Comparison of ENCODE assay signal across 28 cellular contexts in the genomic region with DNA sequence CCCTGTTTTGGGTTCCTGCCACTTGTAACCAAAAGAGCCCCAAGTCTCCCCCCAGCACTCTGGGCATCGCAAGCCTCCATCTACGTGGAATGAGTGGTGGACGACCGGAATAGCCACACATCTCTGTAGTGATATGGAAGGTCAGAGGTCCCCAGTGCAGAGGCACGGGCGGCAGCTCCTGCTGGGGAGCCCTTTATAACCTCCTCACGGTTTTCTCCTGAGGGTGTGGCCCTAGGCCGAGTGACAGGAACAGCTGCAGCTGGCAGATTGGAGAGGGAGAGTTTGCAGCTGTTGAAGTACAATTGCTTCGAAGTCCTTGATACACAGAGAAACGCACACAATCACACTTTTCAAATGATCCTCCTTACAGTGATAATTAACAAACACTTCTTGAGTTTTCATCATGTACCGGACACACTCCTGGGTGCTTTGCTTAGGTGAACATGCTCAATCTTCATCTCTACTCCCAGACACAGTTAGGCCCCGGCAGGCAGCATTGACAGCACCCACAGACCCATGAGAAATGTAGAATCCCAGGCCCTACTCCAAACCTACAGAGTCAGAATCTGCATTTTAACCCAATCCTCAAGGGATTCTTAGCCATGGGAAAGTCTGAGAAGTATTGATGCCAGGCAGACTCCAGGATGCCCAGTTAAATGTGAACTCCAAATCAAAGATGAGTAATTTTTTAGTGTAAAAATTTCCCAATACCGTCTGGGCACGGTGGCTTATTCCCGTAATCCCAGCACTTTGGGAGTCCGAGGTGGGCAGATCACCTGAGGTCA. TPM values are rescaled to one million over a fixed set of nuclear protein-coding genes. Genes with fewer than 3 reads are reported as not detected.
DNase-seq lines count a peak whose midpoint lies in the region; ATAC-seq, FAIRE-seq and TF ChIP-seq lines count a peak whose summit lies in the region.
"Had no signal": no experiment of that assay in that cellular context is flagged by ENCODE, and none has a peak within 500 bp of the region (broad histone marks: within the 10 kb centered on the region; RNA-seq: fewer than 3 reads in every experiment).

No MANE protein-coding gene starts in this region.

- H3K27ac ChIP-seq in BLaER1 treated with 17β-estradiol and CSF1 and Interleukin-3, amounts not matched to agents 10 nM and 100 nM = peak overlapping the region in 9 of 11 experiments; percentile 13 to 87 (median 77); a peak in 17 of 22 replicates
- H3K27ac ChIP-seq in K562 (ENCODE audit: extremely low read depth, low read depth, low read length) (0 out of 3 replicates have a peak overlapping the region, but pooled peaks have one; percentile 39), neural progenitor cell (no peak overlapping the region), brain microvascular endothelial cell (no peak overlapping the region)
- H3K27ac ChIP-seq: sigmoid colon, suprapubic skin, uterus had no signal

- in situ Hi-C loops in K562 (cut with MboI) (loop anchor here (25.0 kb wide), 1 partner anchor 964 kb away; the partner anchor contains the start of genes DNAAF3 and TNNI3), brain microvascular endothelial cell (cut with HindIII; ENCODE audit: low pct_ligation_motif_present, low sequenced_read_pairs) (no loop called here)

- H3K36me3 ChIP-seq in BLaER1 treated with 17β-estradiol and CSF1 and Interleukin-3, amounts not matched to agents 10 nM and 100 nM = no peaks in the 10 kb centered on the region
- H3K36me3 ChIP-seq in K562 (ENCODE audit: control insufficient read depth, insufficient read depth, low read length) = no peaks in the 10 kb centered on the region
- H3K36me3 ChIP-seq in neural progenitor cell = no peaks in the 10 kb centered on the region
- H3K36me3 ChIP-seq in brain microvascular endothelial cell (replicated peaks) = no peaks in the 10 kb centered on the region
- H3K36me3 ChIP-seq: pancreas, sigmoid colon, suprapubic skin, uterus had no signal

- H3K27me3 ChIP-seq in BLaER1 treated with 17β-estradiol and CSF1 and Interleukin-3, amounts not matched to agents 10 nM and 100 nM = no peaks in the 10 kb centered on the region
- no peaks in the 10 kb centered on the region for H3K27me3 ChIP-seq in K562 (ENCODE audit: control insufficient read depth in 2 of 2, insufficient read depth in 2 of 2, low read length in 2 of 2)
- H3K27me3 ChIP-seq in neural progenitor cell = no peaks in the 10 kb centered on the region
- no peaks in the 10 kb centered on the region for H3K27me3 ChIP-seq in brain microvascular endothelial cell (replicated peaks)
- H3K27me3 ChIP-seq: pancreas, sigmoid colon, suprapubic skin, uterus had no signal

- H4K20me1 ChIP-seq in BLaER1 treated with 17β-estradiol and CSF1 and Interleukin-3, amounts not matched to agents 10 nM and 100 nM = no peaks in the 10 kb centered on the region
- H4K20me1 ChIP-seq in K562 (replicated peaks; ENCODE audit: control insufficient read depth, insufficient read depth, low read length) (no peaks in the 10 kb centered on the region), neural progenitor cell (ENCODE audit: low read depth) (no peaks in the 10 kb centered on the region)

- DNase-seq in LHCN-M2 (ENCODE audit: low read depth) (peak; percentile 98), K562 (ENCODE audit: extremely low read depth in 1 of 4, low spot score in 3 of 4) (peak; percentile 73 to 92 (median 82)), neural progenitor cell (ENCODE audit: low spot score) (no peak), brain microvascular endothelial cell (no peak), cardiac septum (ENCODE audit: low spot score) (no peak)
- DNase-seq: activated CD8-positive, alpha-beta T cell treated with anti-CD3 and anti-CD28 coated beads for 36 hours; activated gamma-delta T cell; CD4-positive, CD25-positive, alpha-beta regulatory T cell; DMS153; HFFc6; NCI-H1092 treated with DMSO at 0.1 percent for 48 hours; NCI-H510A; sigmoid colon; stimulated activated CD4-positive, alpha-beta T cell treated with anti-CD3 and anti-CD28 coated beads, Interleukin-2, amount 100 ng/mL, for 24 hours; T-helper 9 cell; uterus had no signal

- H3K4me2 ChIP-seq in BLaER1 treated with 17β-estradiol and CSF1 and Interleukin-3, amounts not matched to agents 10 nM and 100 nM = peak overlapping the region; percentile 46 to 85 (median 73); a peak in 21 of 22 replicates
- H3K4me2 ChIP-seq in K562 (ENCODE audit: insufficient read depth, low read length) (peak overlapping the region; percentile 50), neural progenitor cell (peak overlapping the region; percentile 31)

- H3K4me1 Mint-ChIP-seq in neural progenitor cell = peaks cover 14% of the 10 kb centered on the region
- H3K4me1 Mint-ChIP-seq: stimulated activated effector memory CD8-positive, alpha-beta T cell treated with anti-CD3 and anti-CD28 coated beads, Interleukin-12 subunit alpha, Interleukin-12 subunit beta, amount 100 ng/mL, for 72 hours had no signal

- peaks cover 0 to 13% (median 9%) of the 10 kb centered on the region in 11 experiments; a peak in 17 of 22 replicates for H3K9me3 ChIP-seq in BLaER1 treated with 17β-estradiol and CSF1 and Interleukin-3, amounts not matched to agents 10 nM and 100 nM (replicated peaks in 1 of 11)
- H3K9me3 ChIP-seq in K562 (replicated peaks; ENCODE audit: control insufficient read depth, insufficient read depth, low read depth, low read length) (no peaks in the 10 kb centered on the region), neural progenitor cell (ENCODE audit: low read depth) (no peaks in the 10 kb centered on the region)
- H3K9me3 ChIP-seq: pancreas, sigmoid colon, suprapubic skin, uterus had no signal

- H3K9me1 ChIP-seq in K562 (ENCODE audit: control insufficient read depth, insufficient read depth, low read length) = peaks cover 2% of the 10 kb centered on the region

- peak; percentile 78 for TF ChIP-seq EP300 in K562 (IDR thresholded peaks at IDR 0.05; ENCODE audit: low read length)

- no TSS peak for BruUV-seq in K562 (replicated peaks; lab: Mats Ljungman, UMichigan)

- POLR2A ChIA-PET in K562 (lab: Yijun Ruan, JAX) = interaction anchor here (1.0 to 1.7 kb wide), 4 partner anchors 8 to 40 kb away, joined by 3 to 6 read pairs (median 4); no protein-coding TSS in a partner anchor

- peaks cover 24 to 58% (median 50%) of the 10 kb centered on the region in 10 experiments for H3K4me1 ChIP-seq in BLaER1 treated with 17β-estradiol and CSF1 and Interleukin-3, amounts not matched to agents 10 nM and 100 nM
- peaks cover 21 to 29% of the 10 kb centered on the region in 2 experiments; a peak in 4 of 5 replicates for H3K4me1 ChIP-seq in K562 (replicated peaks in 1 of 2; ENCODE audit: control insufficient read depth in 2 of 2, insufficient read depth in 2 of 2, low read length in 2 of 2)
- H3K4me1 ChIP-seq in neural progenitor cell = peaks cover 8% of the 10 kb centered on the region
- H3K4me1 ChIP-seq: uterus had no signal

- intact Hi-C loops in K562 (cut with micrococcal nuclease) = no loop called here
- intact Hi-C loops in cardiac septum (cut with DNase I) = no loop called here

- H2AFZ ChIP-seq in K562 (ENCODE audit: low read depth, low read length) (peak overlapping the region; percentile 48), neural progenitor cell (replicated peaks) (peak overlapping the region; percentile 63)

- 15% methylated on average over 14 of the region's 16 CpGs for WGBS in K562 (ENCODE audit: insufficient coverage, low coverage, missing lambda C conversion rate)

- peak overlapping the region; percentile 35 for H3K4me3 Mint-ChIP-seq in neural progenitor cell
- H3K4me3 Mint-ChIP-seq: activated CD8-positive, alpha-beta T cell treated with anti-CD3 and anti-CD28 coated beads for 36 hours; CD4-positive, CD25-positive, alpha-beta regulatory T cell; HFFc6; stimulated activated effector memory CD8-positive, alpha-beta T cell treated with anti-CD3 and anti-CD28 coated beads, Interleukin-12 subunit alpha, Interleukin-12 subunit beta, amount 100 ng/mL, for 72 hours had no signal

- peak overlapping the region; percentile 59 for H3K27ac Mint-ChIP-seq in neural progenitor cell
- H3K27ac Mint-ChIP-seq: activated CD8-positive, alpha-beta T cell treated with anti-CD3 and anti-CD28 coated beads for 36 hours; HFFc6; stimulated activated effector memory CD8-positive, alpha-beta T cell treated with anti-CD3 and anti-CD28 coated beads, Interleukin-12 subunit alpha, Interleukin-12 subunit beta, amount 100 ng/mL, for 72 hours had no signal

- CTCF ChIA-PET in K562 (lab: Yijun Ruan, JAX; ENCODE audit: low intra/inter-chr PET ratio) = no interaction called here

- TF ChIP-seq RAD21 in K562 (CRISPR knock-in tag; conservative IDR thresholded peaks at IDR 0.05 in 1 of 2, IDR thresholded peaks at IDR 0.05 in 1 of 2) = no peak

- H3K79me2 ChIP-seq in K562 (ENCODE audit: control insufficient read depth, insufficient read depth, low read length) (no peaks in the 10 kb centered on the region), neural progenitor cell (ENCODE audit: low read depth) (no peaks in the 10 kb centered on the region)

- H3K27me3 Mint-ChIP-seq in neural progenitor cell (ENCODE audit: insufficient read depth, low read depth) = no peaks in the 10 kb centered on the region
- H3K27me3 Mint-ChIP-seq: activated CD8-positive, alpha-beta T cell treated with anti-CD3 and anti-CD28 coated beads for 36 hours had no signal

- peak overlapping the region in 9 of 11 experiments; percentile 7 to 77 (median 61); a peak in 16 of 22 replicates for H3K9ac ChIP-seq in BLaER1 treated with 17β-estradiol and CSF1 and Interleukin-3, amounts not matched to agents 10 nM and 100 nM
- H3K9ac ChIP-seq in K562 (ENCODE audit: insufficient read depth in 1 of 2, low read depth in 2 of 2, low read length in 2 of 2) = no peak overlapping the region
- H3K9ac ChIP-seq in neural progenitor cell = no peak overlapping the region

- TF ChIP-seq POLR2A in K562 (conservative IDR thresholded peaks at IDR 0.05) = no peak

- H3F3A ChIP-seq in neural progenitor cell (ENCODE audit: low read depth) = peaks cover 9% of the 10 kb centered on the region

- no peaks in the 10 kb centered on the region for H3K36me3 Mint-ChIP-seq in neural progenitor cell
- H3K36me3 Mint-ChIP-seq: CD4-positive, CD25-positive, alpha-beta regulatory T cell had no signal

- peak; percentile 97 for FAIRE-seq in K562 (lab: Jason Lieb, UNC)
- FAIRE-seq: bronchial epithelial cell, pancreas had no signal

- TF ChIP-seq CTCF in K562 (IDR thresholded peaks at IDR 0.05 in 2 of 3, conservative IDR thresholded peaks at IDR 0.05 in 1 of 3; ENCODE audit: insufficient read depth in 2 of 3, low read depth in 1 of 3, low read length in 3 of 3) (no peak), neural progenitor cell (IDR thresholded peaks at IDR 0.05) (no peak), brain microvascular endothelial cell (IDR thresholded peaks at IDR 0.05; ENCODE audit: low read depth, low read length, missing control alignments) (no peak)

- no peaks in the 10 kb centered on the region for H3K9me3 Mint-ChIP-seq in neural progenitor cell
- H3K9me3 Mint-ChIP-seq: activated CD8-positive, alpha-beta T cell treated with anti-CD3 and anti-CD28 coated beads for 36 hours; CD4-positive, CD25-positive, alpha-beta regulatory T cell; HFFc6; stimulated activated effector memory CD8-positive, alpha-beta T cell treated with anti-CD3 and anti-CD28 coated beads, Interleukin-12 subunit alpha, Interleukin-12 subunit beta, amount 100 ng/mL, for 72 hours had no signal

- H3K4me3 ChIP-seq in BLaER1 treated with 17β-estradiol and CSF1 and Interleukin-3, amounts not matched to agents 10 nM and 100 nM = peak overlapping the region in 2 of 10 experiments; percentile 3 to 16; a peak in 1 of 20 replicates
- no peak overlapping the region for H3K4me3 ChIP-seq in K562
- H3K4me3 ChIP-seq in neural progenitor cell = no peak overlapping the region
- no peak overlapping the region for H3K4me3 ChIP-seq in brain microvascular endothelial cell (ENCODE audit: low read depth, low read length)
- H3K4me3 ChIP-seq: pancreas, sigmoid colon, suprapubic skin, uterus had no signal

- ATAC-seq in K562 (peak; percentile 78), HG03571 (IDR thresholded peaks at IDR 0.05; ENCODE audit: unreplicated experiment) (no peak), GM19452 (IDR thresholded peaks at IDR 0.05; ENCODE audit: unreplicated experiment) (no peak)
- ATAC-seq: activated CD8-positive, alpha-beta T cell treated with anti-CD3 and anti-CD28 coated beads for 36 hours; stimulated activated effector memory CD8-positive, alpha-beta T cell treated with anti-CD3 and anti-CD28 coated beads, Interleukin-12 subunit alpha, Interleukin-12 subunit beta, amount 100 ng/mL, for 72 hours had no signal

RNA-seq across cellular contexts. Expression of gene ZNF787, which starts 4.9 kb away (rescaled TPM):
- total RNA-seq in LHCN-M2 (2014; rRNA removed) (25.8 and 26.9 TPM in 2 replicates), K562 (2014; rRNA removed) (77.6 and 84.0 TPM in 2 replicates), K562 (2014; rRNA removed; fragmentation: Illumina TruSeq; extraction: Trizol) (5.3 and 5.7 TPM in 2 replicates), K562 (2015; rRNA removed; fragmentation: Illumina TruSeq; extraction: Trizol) (26.1 and 30.6 TPM in 2 replicates), K562 (2021) (65.9 and 73.8 TPM in 2 replicates), neural progenitor cell (ENCODE audit: low replicate concordance) (2.2 and 30.0 TPM in 2 replicates), cardiac septum (29.5 TPM)
- polyA plus RNA-seq in LHCN-M2 (2012) = 27.7 TPM
- 17.6 and 47.4 TPM in 2 replicates for total RNA-seq in K562 (2011; cell fraction: chromatin; rRNA removed; ENCODE audit: low replicate concordance)
- total RNA-seq in K562 (2011; cell fraction: nucleolus; rRNA removed) = 27.8 and 29.1 TPM in 2 replicates
- 19.5 and 20.7 TPM in 2 replicates for total RNA-seq in K562 (2011; cell fraction: nucleoplasm; rRNA removed)
- polyA plus RNA-seq in K562 (2011; rRNA removed) (7.3 and 10.9 TPM in 2 replicates), K562 (2014; fragmentation: Illumina TruSeq; extraction: Trizol) (6.9 and 20.9 TPM in 2 replicates), K562 (2014; fragmentation: Nextera tagmentation; extraction: Ambion mirVana) (under 1 TPM; 0.45 to 0.53 TPM), K562 (2014; rRNA removed) (51.1 and 54.4 TPM in 2 replicates)
- polyA plus RNA-seq in K562 (2011; cell fraction: cytosol; rRNA removed) = 11.1 and 55.5 TPM in 2 replicates
- 10.4 and 17.2 TPM in 2 replicates for polyA plus RNA-seq in K562 (2011; cell fraction: nucleus; rRNA removed)
- 35.3 and 37.8 TPM in 2 replicates for polyA plus RNA-seq in K562 (2012)
- polyA minus RNA-seq in K562 (2011; rRNA and poly(A)+ RNA removed) = 1.8 and 3.2 TPM in 2 replicates
- polyA minus RNA-seq in K562 (2011; cell fraction: cytosol; rRNA and poly(A)+ RNA removed) = 20.8 and 30.9 TPM in 2 replicates
- polyA minus RNA-seq in K562 (2011; cell fraction: nucleus; rRNA and poly(A)+ RNA removed) = 6.3 and 6.7 TPM in 2 replicates

RNA-seq across cellular contexts. Expression of gene ZNF444, which starts 15.1 kb away (rescaled TPM):
- total RNA-seq in LHCN-M2 (2014; rRNA removed) = 35.4 and 42.6 TPM in 2 replicates
- polyA plus RNA-seq in LHCN-M2 (2012) = 18.4 TPM
- total RNA-seq in K562 (2011; cell fraction: chromatin; rRNA removed; ENCODE audit: low replicate concordance) = 10.3 and 22.0 TPM in 2 replicates
- total RNA-seq in K562 (2011; cell fraction: nucleolus; rRNA removed) = 14.7 and 18.6 TPM in 2 replicates
- 13.4 and 17.9 TPM in 2 replicates for total RNA-seq in K562 (2011; cell fraction: nucleoplasm; rRNA removed)
- 20.0 and 20.8 TPM in 2 replicates for total RNA-seq in K562 (2014; rRNA removed)
- total RNA-seq in K562 (2014; rRNA removed; fragmentation: Illumina TruSeq; extraction: Trizol) = 2.0 and 2.8 TPM in 2 replicates
- total RNA-seq in K562 (2015; rRNA removed; fragmentation: Illumina TruSeq; extraction: Trizol) = 6.9 and 7.0 TPM in 2 replicates
- 38.8 and 40.0 TPM in 2 replicates for total RNA-seq in K562 (2021)
- polyA plus RNA-seq in K562 (2011; rRNA removed) = 6.1 and 7.4 TPM in 2 replicates
- polyA plus RNA-seq in K562 (2011; cell fraction: cytosol; rRNA removed) = 14.2 and 42.2 TPM in 2 replicates
- polyA plus RNA-seq in K562 (2011; cell fraction: nucleus; rRNA removed) = 10.7 and 21.0 TPM in 2 replicates
- 17.4 and 18.2 TPM in 2 replicates for polyA plus RNA-seq in K562 (2012)
- polyA plus RNA-seq in K562 (2014; fragmentation: Illumina TruSeq; extraction: Trizol) = 7.7 and 10.6 TPM in 2 replicates
- polyA plus RNA-seq in K562 (2014; fragmentation: Nextera tagmentation; extraction: Ambion mirVana) = under 1 TPM; 0.39 to 0.49 TPM
- polyA plus RNA-seq in K562 (2014; rRNA removed) = 24.3 and 28.4 TPM in 2 replicates
- 2.2 and 4.2 TPM in 2 replicates for polyA minus RNA-seq in K562 (2011; rRNA and poly(A)+ RNA removed)
- polyA minus RNA-seq in K562 (2011; cell fraction: cytosol; rRNA and poly(A)+ RNA removed) = 8.6 and 9.5 TPM in 2 replicates
- polyA minus RNA-seq in K562 (2011; cell fraction: nucleus; rRNA and poly(A)+ RNA removed) = 2.8 and 3.4 TPM in 2 replicates
- 7.0 and 51.8 TPM in 2 replicates for total RNA-seq in neural progenitor cell (ENCODE audit: low replicate concordance)
- total RNA-seq in cardiac septum = 22.9 TPM

RNA-seq across cellular contexts. Expression of gene GALP, which starts 49.8 kb away (rescaled TPM):
- total RNA-seq in LHCN-M2 (2014; rRNA removed) (not detected in 2 replicates), K562 (2014; rRNA removed) (not detected in 2 replicates), K562 (2014; rRNA removed; fragmentation: Illumina TruSeq; extraction: Trizol) (not detected in 2 replicates), K562 (2015; rRNA removed; fragmentation: Illumina TruSeq; extraction: Trizol) (not detected in 2 replicates), K562 (2021) (not detected in 2 replicates), neural progenitor cell (ENCODE audit: low replicate concordance) (0.71 and 1.8 TPM in 2 replicates), cardiac septum (not detected)
- not detected for polyA plus RNA-seq in LHCN-M2 (2012)
- total RNA-seq in K562 (2011; cell fraction: chromatin; rRNA removed; ENCODE audit: low replicate concordance) = not detected in 2 replicates
- not detected in 2 replicates for total RNA-seq in K562 (2011; cell fraction: nucleolus; rRNA removed)
- total RNA-seq in K562 (2011; cell fraction: nucleoplasm; rRNA removed) = not detected in 2 replicates
- polyA plus RNA-seq in K562 (2011; rRNA removed) (not detected in 2 replicates), K562 (2014; fragmentation: Illumina TruSeq; extraction: Trizol) (not detected in 2 replicates), K562 (2014; fragmentation: Nextera tagmentation; extraction: Ambion mirVana) (not detected), K562 (2014; rRNA removed) (not detected in 2 replicates)
- not detected in 2 replicates for polyA plus RNA-seq in K562 (2011; cell fraction: cytosol; rRNA removed)
- polyA plus RNA-seq in K562 (2011; cell fraction: nucleus; rRNA removed) = not detected in 2 replicates
- not detected in 2 replicates for polyA plus RNA-seq in K562 (2012)
- polyA minus RNA-seq in K562 (2011; rRNA and poly(A)+ RNA removed) = not detected in 2 replicates
- polyA minus RNA-seq in K562 (2011; cell fraction: cytosol; rRNA and poly(A)+ RNA removed) = not detected in 2 replicates
- polyA minus RNA-seq in K562 (2011; cell fraction: nucleus; rRNA and poly(A)+ RNA removed) = not detected in 2 replicates
- total RNA-seq: activated CD8-positive, alpha-beta T cell treated with anti-CD3 and anti-CD28 coated beads for 36 hours; bronchial epithelial cell; CD4-positive, CD25-positive, alpha-beta regulatory T cell; G401; HFFc6; kidney epithelial cell; lung microvascular endothelial cell; pancreas; sigmoid colon; suprapubic skin; uterus had no signal
- polyA plus RNA-seq: adipose tissue; AG04450; CD4-positive, CD25-positive, alpha-beta regulatory T cell; pancreas; sigmoid colon had no signal

Comparison
In these comparisons a context has a peak if more than half of its experiments do, and no peak if none do; other contexts are left out.
1. H3K27ac ChIP-seq: peak in BLaER1 treated with 17β-estradiol and CSF1 and Interleukin-3, amounts not matched to agents 10 nM and 100 nM (9 of 11) and K562 (single experiment); none in neural progenitor cell (single experiment) and brain microvascular endothelial cell (single experiment).
2. H3K9ac ChIP-seq: peak in BLaER1 treated with 17β-estradiol and CSF1 and Interleukin-3, amounts not matched to agents 10 nM and 100 nM (9 of 11); none in K562 (0 of 2) and neural progenitor cell (single experiment).
3. DNase-seq: peak in LHCN-M2 (single experiment) and K562 (4 of 4); none in neural progenitor cell (single experiment), brain microvascular endothelial cell (single experiment) and cardiac septum (single experiment).
4. Peak in every context shown above with its lines, with median percentiles within 50 percentile points of each other: H3K4me2 ChIP-seq.